15 cellular contexts compared by ENCODE assay signal in the genomic region with DNA sequence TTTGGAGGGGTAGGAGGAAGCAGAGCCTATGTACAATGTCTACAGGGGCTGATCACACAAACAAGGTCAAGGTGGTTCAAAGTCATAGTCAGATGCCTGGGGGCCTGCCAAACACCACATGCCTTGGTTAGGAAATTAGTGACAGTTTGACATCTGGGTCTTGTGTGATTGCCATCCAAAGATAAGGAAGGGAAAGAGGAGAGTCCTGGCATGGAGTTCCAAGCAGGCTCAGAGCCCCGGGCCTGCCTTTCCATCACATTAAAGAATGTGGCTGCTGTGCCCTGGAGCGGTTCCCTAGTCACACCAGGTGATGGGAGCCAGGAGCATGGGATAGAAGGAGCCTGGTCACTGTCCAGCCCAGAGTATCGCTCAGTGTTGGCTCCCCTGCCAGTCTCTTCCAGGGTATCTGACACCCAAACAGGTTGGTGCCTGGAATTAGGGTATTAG. TPM values are rescaled to one million over a fixed set of nuclear protein-coding genes. Genes with fewer than 3 reads are reported as not detected.
DNase-seq lines count a peak whose midpoint lies in the region; ATAC-seq and TF ChIP-seq lines count a peak whose summit lies in the region.
"Had no signal": no experiment of that assay in that cellular context is flagged by ENCODE, and none has a peak within 500 bp of the region (broad histone marks: within the 10 kb centered on the region; RNA-seq: fewer than 3 reads in every experiment).

No MANE protein-coding gene starts in this region.

- H3K36me3 Mint-ChIP-seq in natural killer cell treated with Interleukin-12 subunit alpha and Interleukin-12 subunit beta and Interleukin-15 and Interleukin-18, amount 100 ng/mL, for 72 hours = peaks cover 4% of the 10 kb centered on the region
- H3K36me3 Mint-ChIP-seq in natural killer cell = no peaks in the 10 kb centered on the region
- H3K36me3 Mint-ChIP-seq in central memory CD8-positive, alpha-beta T cell (ENCODE audit: insufficient read depth) = no peaks in the 10 kb centered on the region
- H3K36me3 Mint-ChIP-seq in stimulated activated memory B cell treated with anti-CD40 and anti-IgM and Interleukin-4, amounts not matched to agents 10 μg/mL and 1 μg/mL and 100 μg/mL, for 72 hours = no peaks in the 10 kb centered on the region

- H3K4me1 Mint-ChIP-seq in natural killer cell treated with Interleukin-12 subunit alpha and Interleukin-12 subunit beta and Interleukin-15 and Interleukin-18, amount 100 ng/mL, for 72 hours (ENCODE audit: low read depth in 2 of 2) = peaks cover 20 to 38% of the 10 kb centered on the region in 2 donors
- H3K4me1 Mint-ChIP-seq in natural killer cell = peaks cover 0 to 6% of the 10 kb centered on the region in 2 donors
- peaks cover 24% of the 10 kb centered on the region for H3K4me1 Mint-ChIP-seq in central memory CD8-positive, alpha-beta T cell
- H3K4me1 Mint-ChIP-seq in stimulated activated memory B cell treated with anti-CD40 and anti-IgM and Interleukin-4, amounts not matched to agents 10 μg/mL and 1 μg/mL and 100 μg/mL, for 72 hours = peaks cover 26% of the 10 kb centered on the region

- ATAC-seq in natural killer cell treated with Interleukin-12 subunit alpha and Interleukin-12 subunit beta and Interleukin-15 and Interleukin-18, amount 100 ng/mL, for 72 hours = peak in 1 of 2 donors; percentile 45
- ATAC-seq in natural killer cell (no peak), SK-N-SH treated with all-trans-retinoic acid at 6 μM for 48 hours (peak; percentile 52; the same call in 2 of the 3 replicates), GM21528 (IDR thresholded peaks at IDR 0.05; ENCODE audit: low FRiP score, unreplicated experiment) (no peak)
- ATAC-seq in central memory CD8-positive, alpha-beta T cell (replicated peaks; ENCODE audit: extremely low read depth, poor library complexity, severe bottlenecking) = no peak
- no peak for ATAC-seq in stimulated activated memory B cell treated with anti-CD40 and anti-IgM and Interleukin-4, amounts not matched to agents 10 μg/mL and 1 μg/mL and 100 μg/mL, for 72 hours
- ATAC-seq: mucosa of descending colon had no signal

- H3K27ac Mint-ChIP-seq in natural killer cell treated with Interleukin-12 subunit alpha and Interleukin-12 subunit beta and Interleukin-15 and Interleukin-18, amount 100 ng/mL, for 72 hours = peak overlapping the region; percentile 63 to 78
- no peak overlapping the region for H3K27ac Mint-ChIP-seq in natural killer cell
- peak overlapping the region; percentile 10 for H3K27ac Mint-ChIP-seq in central memory CD8-positive, alpha-beta T cell (ENCODE audit: low read depth)
- H3K27ac Mint-ChIP-seq in stimulated activated memory B cell treated with anti-CD40 and anti-IgM and Interleukin-4, amounts not matched to agents 10 μg/mL and 1 μg/mL and 100 μg/mL, for 72 hours = peak overlapping the region; percentile 18
- H3K27ac Mint-ChIP-seq: B cell had no signal

- H3K9me3 Mint-ChIP-seq in natural killer cell treated with Interleukin-12 subunit alpha and Interleukin-12 subunit beta and Interleukin-15 and Interleukin-18, amount 100 ng/mL, for 72 hours = no peaks in the 10 kb centered on the region
- H3K9me3 Mint-ChIP-seq in natural killer cell = no peaks in the 10 kb centered on the region
- no peaks in the 10 kb centered on the region for H3K9me3 Mint-ChIP-seq in central memory CD8-positive, alpha-beta T cell
- H3K9me3 Mint-ChIP-seq in stimulated activated memory B cell treated with anti-CD40 and anti-IgM and Interleukin-4, amounts not matched to agents 10 μg/mL and 1 μg/mL and 100 μg/mL, for 72 hours = no peaks in the 10 kb centered on the region

- H3K27me3 Mint-ChIP-seq in natural killer cell treated with Interleukin-12 subunit alpha and Interleukin-12 subunit beta and Interleukin-15 and Interleukin-18, amount 100 ng/mL, for 72 hours = peaks cover 30 to 35% of the 10 kb centered on the region in 2 donors
- peaks cover 49 to 93% of the 10 kb centered on the region in 2 donors for H3K27me3 Mint-ChIP-seq in natural killer cell (ENCODE audit: low read depth in 2 of 2)
- H3K27me3 Mint-ChIP-seq in central memory CD8-positive, alpha-beta T cell = no peaks in the 10 kb centered on the region
- H3K27me3 Mint-ChIP-seq in stimulated activated memory B cell treated with anti-CD40 and anti-IgM and Interleukin-4, amounts not matched to agents 10 μg/mL and 1 μg/mL and 100 μg/mL, for 72 hours = no peaks in the 10 kb centered on the region
- H3K27me3 Mint-ChIP-seq: B cell had no signal

- intact Hi-C loops in natural killer cell (cut with micrococcal nuclease) = no loop called here

- DNase-seq in natural killer cell treated with Interleukin-12 subunit alpha and Interleukin-12 subunit beta and Interleukin-15 and Interleukin-18, amount 100 ng/mL, for 72 hours (ENCODE audit: low spot score) = no peak
- no peak for DNase-seq in natural killer cell
- DNase-seq in central memory CD8-positive, alpha-beta T cell (ENCODE audit: low spot score in 2 of 2) = no peak
- no peak for DNase-seq in T-helper 9 cell
- no peak for DNase-seq in RPMI8226
- DNase-seq: activated gamma-delta T cell, colonic mucosa, mucosa of descending colon, NCI-H1930, sigmoid colon, T1000 had no signal

- TF ChIP-seq CTCF in natural killer cell (IDR thresholded peaks at IDR 0.05) = no peak

- H3K4me3 Mint-ChIP-seq in natural killer cell treated with Interleukin-12 subunit alpha and Interleukin-12 subunit beta and Interleukin-15 and Interleukin-18, amount 100 ng/mL, for 72 hours = peak overlapping the region; percentile 54
- no peak overlapping the region for H3K4me3 Mint-ChIP-seq in natural killer cell
- no peak overlapping the region for H3K4me3 Mint-ChIP-seq in central memory CD8-positive, alpha-beta T cell
- H3K4me3 Mint-ChIP-seq in stimulated activated memory B cell treated with anti-CD40 and anti-IgM and Interleukin-4, amounts not matched to agents 10 μg/mL and 1 μg/mL and 100 μg/mL, for 72 hours = no peak overlapping the region
- H3K4me3 Mint-ChIP-seq: B cell had no signal

TF ChIP-seq in SK-N-SH treated with all-trans-retinoic acid at 6 μM for 48 hours, 23 proteins besides CTCF, POLR2A, EP300 and RAD21 (continues in another document):
- TF ChIP-seq PPARA (CRISPR knock-in tag; IDR thresholded peaks at IDR 0.05; ENCODE audit: borderline replicate concordance) (no peak), ZNF8 (CRISPR knock-in tag; IDR thresholded peaks at IDR 0.05) (no peak), RARB (CRISPR knock-in tag; IDR thresholded peaks at IDR 0.05) (no peak), ZFP30 (CRISPR knock-in tag; IDR thresholded peaks at IDR 0.05) (no peak), ZNF70 (CRISPR knock-in tag; IDR thresholded peaks at IDR 0.05) (no peak), TSHZ2 (CRISPR knock-in tag; IDR thresholded peaks at IDR 0.05) (peak; percentile 82; the same call in 1 of the 2 replicates), CSRNP3 (CRISPR knock-in tag; IDR thresholded peaks at IDR 0.05) (0 out of 2 replicates have a peak, but pooled peaks have one; percentile 48), TCF4 (CRISPR knock-in tag; IDR thresholded peaks at IDR 0.05; ENCODE audit: borderline replicate concordance) (peak; percentile 83; the same call in 1 of the 2 replicates), CREB5 (CRISPR knock-in tag; IDR thresholded peaks at IDR 0.05; ENCODE audit: low read depth) (no peak), SNAI2 (CRISPR knock-in tag; IDR thresholded peaks at IDR 0.05) (no peak)

RNA-seq across cellular contexts. Expression of gene BCL2L14, which starts 53.6 kb away (rescaled TPM):
- under 1 TPM in 1 of 2 donors, not detected in 1; 0.61 TPM for total RNA-seq in natural killer cell treated with Interleukin-12 subunit alpha and Interleukin-12 subunit beta and Interleukin-15 and Interleukin-18, amount 100 ng/mL, for 72 hours
- total RNA-seq in natural killer cell = under 1 TPM in 1 of 3 donors, not detected in 2; 0.49 TPM
- total RNA-seq: B cell, sigmoid colon had no signal

Comparison
In these comparisons a context has a peak if more than half of its experiments do, and no peak if none do; other contexts are left out.
1. H3K27ac Mint-ChIP-seq: peak in natural killer cell treated with Interleukin-12 subunit alpha and Interleukin-12 subunit beta and Interleukin-15 and Interleukin-18, amount 100 ng/mL, for 72 hours (2 of 2), central memory CD8-positive, alpha-beta T cell (single experiment) and stimulated activated memory B cell treated with anti-CD40 and anti-IgM and Interleukin-4, amounts not matched to agents 10 μg/mL and 1 μg/mL and 100 μg/mL, for 72 hours (single experiment); none in natural killer cell (0 of 2).